21 cellular contexts compared by ENCODE assay signal in genomic region chr19:6212403-6213265, GRCh38.
DNase-seq lines count a peak whose midpoint lies in the region; TF ChIP-seq lines count a peak whose summit lies in the region.
"Had no signal": no experiment of that assay in that cellular context is flagged by ENCODE, and none has a peak within 500 bp of the region (broad histone marks: within the 10 kb centered on the region; RNA-seq: fewer than 3 reads in every experiment).

No MANE protein-coding gene starts in this region.

- TF ChIP-seq CTCF in hepatocyte (IDR thresholded peaks at IDR 0.05; ENCODE audit: poor library complexity) (no peak), osteoblast (IDR thresholded peaks at IDR 0.05; ENCODE audit: extremely low read depth, low read depth, low read length) (no peak)

- no peaks in the 10 kb centered on the region for H3K9me2 ChIP-seq in hepatocyte (replicated peaks; ENCODE audit: insufficient read depth)

- H4K20me1 ChIP-seq in hepatocyte (ENCODE audit: insufficient read depth, poor library complexity, severe bottlenecking) = no peaks in the 10 kb centered on the region
- peaks cover 2% of the 10 kb centered on the region for H4K20me1 ChIP-seq in osteoblast (ENCODE audit: insufficient read depth, low read length)

- H3K79me2 ChIP-seq in hepatocyte (no peaks in the 10 kb centered on the region), osteoblast (ENCODE audit: insufficient read depth, low read length) (no peaks in the 10 kb centered on the region)

- H3K27ac ChIP-seq in hepatocyte = no peak overlapping the region
- no peak overlapping the region for H3K27ac ChIP-seq in osteoblast (ENCODE audit: low read depth, low read length)
- H3K27ac ChIP-seq: ascending aorta, epithelial cell of prostate, vagina had no signal

- H3K27me3 ChIP-seq in H7 (ENCODE audit: control insufficient read depth, insufficient read depth, low read length) (no peaks in the 10 kb centered on the region), hepatocyte (no peaks in the 10 kb centered on the region), osteoblast (ENCODE audit: insufficient read depth, low read length) (no peaks in the 10 kb centered on the region)
- H3K27me3 ChIP-seq: ascending aorta, vagina had no signal

- H3K4me3 ChIP-seq in H7 (ENCODE audit: insufficient read depth, low read depth, low read length) (no peak overlapping the region), hepatocyte (no peak overlapping the region), osteoblast (ENCODE audit: insufficient read depth, low read length) (no peak overlapping the region)
- H3K4me3 ChIP-seq: ascending aorta, vagina had no signal

- H2AFZ ChIP-seq in hepatocyte = no peak overlapping the region
- H2AFZ ChIP-seq in osteoblast (ENCODE audit: low read length) = no peak overlapping the region

- no peak overlapping the region for H3K27ac Mint-ChIP-seq in activated T-helper 1 cell treated with anti-CD3 and anti-CD28 coated beads, Interleukin-12 subunit alpha, Interleukin-12 subunit beta, Interleukin-2, Interleukin-4 antibody, amounts not matched to agents 30 ng/mL and 10 ng/mL and 1 ng/mL, durations not matched to agents 14 hours and 24 hours and 36 hours
- H3K27ac Mint-ChIP-seq: activated naive CD8-positive, alpha-beta T cell; WTC11 had no signal

- H3K4me1 ChIP-seq in hepatocyte (ENCODE audit: insufficient read depth) (peaks cover 11% of the 10 kb centered on the region), osteoblast (ENCODE audit: insufficient read depth, low read length) (no peaks in the 10 kb centered on the region)
- H3K4me1 ChIP-seq: ascending aorta had no signal

- H3K27me3 Mint-ChIP-seq in activated T-helper 1 cell treated with anti-CD3 and anti-CD28 coated beads, Interleukin-12 subunit alpha, Interleukin-12 subunit beta, Interleukin-2, Interleukin-4 antibody, amounts not matched to agents 30 ng/mL and 10 ng/mL and 1 ng/mL, durations not matched to agents 14 hours and 24 hours and 36 hours (ENCODE audit: insufficient read depth) = no peaks in the 10 kb centered on the region
- H3K27me3 Mint-ChIP-seq: activated naive CD8-positive, alpha-beta T cell; central memory CD8-positive, alpha-beta T cell had no signal

- DNase-seq in Ammon's horn (ENCODE audit: low spot score) = peak; percentile 1
- DNase-seq in H7 = peak; percentile 64
- peak; percentile 4 for DNase-seq in hepatocyte (ENCODE audit: low spot score)
- DNase-seq in osteoblast (ENCODE audit: insufficient read length, low spot score, missing footprints) = peak; percentile 73
- no peak for DNase-seq in midbrain (lab: John Stamatoyannopoulos, UW)
- DNase-seq in mucosa of gallbladder (ENCODE audit: low spot score) = no peak
- DNase-seq in activated T-helper 1 cell treated with anti-CD3 and anti-CD28 coated beads, Interleukin-12 subunit alpha, Interleukin-12 subunit beta, Interleukin-2, Interleukin-4 antibody, amounts not matched to agents 30 ng/mL and 10 ng/mL and 1 ng/mL, durations not matched to agents 14 hours and 24 hours and 36 hours (ENCODE audit: low spot score) = no peak
- DNase-seq in NCI-H1105 treated with DMSO at 0.1 percent for 48 hours (lab: John Stamatoyannopoulos, UW) = no peak
- DNase-seq: activated CD4-positive, alpha-beta T cell treated with anti-CD3 and anti-CD28 coated beads, Interleukin-2, amount 50 U/mL, for 48 hours; IMR-90; left colon; NCI-H1092 treated with DMSO at 0.1 percent for 48 hours; NCI-H2029; T1000 had no signal

- 97% methylated on average over 47 of the region's 53 CpGs for WGBS in hepatocyte (ENCODE audit: low lambda C conversion rate, missing lambda C conversion rate)

- H3K4me3 Mint-ChIP-seq in activated T-helper 1 cell treated with anti-CD3 and anti-CD28 coated beads, Interleukin-12 subunit alpha, Interleukin-12 subunit beta, Interleukin-2, Interleukin-4 antibody, amounts not matched to agents 30 ng/mL and 10 ng/mL and 1 ng/mL, durations not matched to agents 14 hours and 24 hours and 36 hours = no peak overlapping the region
- H3K4me3 Mint-ChIP-seq: activated naive CD8-positive, alpha-beta T cell; central memory CD8-positive, alpha-beta T cell; neural crest cell; WTC11 had no signal

- no peaks in the 10 kb centered on the region for H3K9me3 ChIP-seq in hepatocyte (ENCODE audit: low read depth)
- no peaks in the 10 kb centered on the region for H3K9me3 ChIP-seq in osteoblast (ENCODE audit: low read depth, low read length)
- H3K9me3 ChIP-seq: ascending aorta, vagina had no signal

- no peaks in the 10 kb centered on the region for H3K9me3 Mint-ChIP-seq in activated T-helper 1 cell treated with anti-CD3 and anti-CD28 coated beads, Interleukin-12 subunit alpha, Interleukin-12 subunit beta, Interleukin-2, Interleukin-4 antibody, amounts not matched to agents 30 ng/mL and 10 ng/mL and 1 ng/mL, durations not matched to agents 14 hours and 24 hours and 36 hours
- H3K9me3 Mint-ChIP-seq: central memory CD8-positive, alpha-beta T cell; neural crest cell; WTC11 had no signal

- H3K4me2 ChIP-seq in hepatocyte = no peak overlapping the region
- no peak overlapping the region for H3K4me2 ChIP-seq in osteoblast (ENCODE audit: insufficient read depth, low read length)

- H3K36me3 ChIP-seq in H7 (replicated peaks; ENCODE audit: control insufficient read depth, insufficient read depth, low read length) (no peaks in the 10 kb centered on the region; the same call in 1 of the 2 replicates), hepatocyte (replicated peaks; ENCODE audit: insufficient read depth, low read depth) (no peaks in the 10 kb centered on the region), osteoblast (ENCODE audit: insufficient read depth, low read length) (peaks cover 3% of the 10 kb centered on the region)

- no peaks in the 10 kb centered on the region for H3K4me1 Mint-ChIP-seq in activated T-helper 1 cell treated with anti-CD3 and anti-CD28 coated beads, Interleukin-12 subunit alpha, Interleukin-12 subunit beta, Interleukin-2, Interleukin-4 antibody, amounts not matched to agents 30 ng/mL and 10 ng/mL and 1 ng/mL, durations not matched to agents 14 hours and 24 hours and 36 hours (ENCODE audit: low read depth)
- H3K4me1 Mint-ChIP-seq: central memory CD8-positive, alpha-beta T cell; WTC11 had no signal

- peaks cover 6% of the 10 kb centered on the region for H3K36me3 Mint-ChIP-seq in activated T-helper 1 cell treated with anti-CD3 and anti-CD28 coated beads, Interleukin-12 subunit alpha, Interleukin-12 subunit beta, Interleukin-2, Interleukin-4 antibody, amounts not matched to agents 30 ng/mL and 10 ng/mL and 1 ng/mL, durations not matched to agents 14 hours and 24 hours and 36 hours (ENCODE audit: low read depth)

- intact Hi-C loops in activated T-helper 1 cell treated with anti-CD3 and anti-CD28 coated beads, Interleukin-12 subunit alpha, Interleukin-12 subunit beta, Interleukin-2, Interleukin-4 antibody, amounts not matched to agents 30 ng/mL and 10 ng/mL and 1 ng/mL, durations not matched to agents 14 hours and 24 hours and 36 hours (cut with micrococcal nuclease) = no loop called here

Comparison
In these comparisons a context has a peak if more than half of its experiments do, and no peak if none do; other contexts are left out.
1. DNase-seq: peak in Ammon's horn (single experiment), H7 (single experiment), hepatocyte (single experiment) and osteoblast (single experiment); none in midbrain (single experiment), mucosa of gallbladder (single experiment), activated T-helper 1 cell treated with anti-CD3 and anti-CD28 coated beads, Interleukin-12 subunit alpha, Interleukin-12 subunit beta, Interleukin-2, Interleukin-4 antibody, amounts not matched to agents 30 ng/mL and 10 ng/mL and 1 ng/mL, durations not matched to agents 14 hours and 24 hours and 36 hours (single experiment) and NCI-H1105 treated with DMSO at 0.1 percent for 48 hours (single experiment).